Comparison of ENCODE assay signal across 10 cellular contexts in the genomic region with DNA sequence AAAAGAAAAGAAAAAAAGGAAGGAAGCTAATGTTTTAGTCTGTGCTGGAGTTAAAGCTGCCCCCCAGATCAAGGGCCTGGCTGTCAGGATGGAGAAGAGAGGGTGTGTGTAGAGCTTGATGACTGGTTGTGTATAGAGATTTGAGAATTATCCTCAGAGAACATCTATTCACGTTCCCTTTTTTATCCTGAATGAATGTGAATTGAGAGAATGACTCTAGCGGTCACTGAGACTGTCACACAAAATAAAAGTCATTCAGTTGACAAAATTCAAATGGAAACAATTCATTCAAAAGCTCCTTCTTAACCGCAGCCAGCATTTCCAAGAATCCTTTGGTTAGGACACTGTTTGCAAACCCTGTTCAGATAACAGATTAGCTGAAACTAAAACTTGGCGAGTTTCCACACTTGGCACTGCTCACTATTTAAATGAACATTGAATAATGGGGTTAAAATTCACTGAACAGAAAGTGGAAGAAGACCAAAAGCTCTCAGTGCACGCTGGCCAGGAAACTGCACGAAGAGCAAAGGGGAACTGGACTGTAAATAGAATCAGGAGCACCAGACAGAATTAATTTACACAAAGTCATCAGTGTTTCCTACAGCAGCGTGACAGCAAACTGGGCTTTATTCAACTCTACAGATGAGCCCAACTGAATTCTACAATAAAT. TPM values are rescaled to one million over a fixed set of nuclear protein-coding genes. Genes with fewer than 3 reads are reported as not detected.
DNase-seq lines count a peak whose midpoint lies in the region; ATAC-seq, FAIRE-seq and TF ChIP-seq lines count a peak whose summit lies in the region.
"Had no signal": no experiment of that assay in that cellular context is flagged by ENCODE, and none has a peak within 500 bp of the region (broad histone marks: within the 10 kb centered on the region; RNA-seq: fewer than 3 reads in every experiment).

No MANE protein-coding gene starts in this region.

- H3K9ac ChIP-seq in OCI-LY3 (ENCODE audit: low read length), result 0 out of 2 replicates have a peak overlapping the region, but pooled peaks have one; percentile 19

- H3K9me3 ChIP-seq in OCI-LY3 (ENCODE audit: insufficient read depth, low read length) (no peaks in the 10 kb centered on the region), prostate gland (no peaks in the 10 kb centered on the region)

- H3K27ac ChIP-seq in OCI-LY3 (ENCODE audit: low read length) (no peak overlapping the region), prostate gland (no peak overlapping the region)
- H3K27ac ChIP-seq: 22Rv1 had no signal

- no peaks in the 10 kb centered on the region for H3K79me2 ChIP-seq in OCI-LY3 (ENCODE audit: low read length)

- no peak for ATAC-seq in WTC11

- TF ChIP-seq POLR2A in prostate gland (IDR thresholded peaks at IDR 0.05), result no peak

- H2AFZ ChIP-seq in OCI-LY3 (ENCODE audit: low read depth, low read length), result peak overlapping the region; percentile 33

- no peaks in the 10 kb centered on the region for H3K4me1 Mint-ChIP-seq in WTC11

- H3K4me3 ChIP-seq in HFF-Myc (replicated peaks; ENCODE audit: low read depth, low read length), result no peak overlapping the region
- peak overlapping the region; percentile 57 for H3K4me3 ChIP-seq in OCI-LY3 (ENCODE audit: low read length)
- no peak overlapping the region for H3K4me3 ChIP-seq in prostate gland
- H3K4me3 ChIP-seq: skin epidermis had no signal

- H3K27me3 Mint-ChIP-seq in WTC11 (ENCODE audit: low read depth), result peaks cover 65% of the 10 kb centered on the region

- POLR2A ChIA-PET in WTC11 (lab: Charles Lee), result no interaction called here

- H3K27ac Mint-ChIP-seq in WTC11, result no peak overlapping the region

- intact Hi-C loops in prostate gland (cut with DNase I), result no loop called here

- no peaks in the 10 kb centered on the region for H3K36me3 Mint-ChIP-seq in WTC11

- no peaks in the 10 kb centered on the region for H3K36me3 ChIP-seq in OCI-LY3 (replicated peaks; ENCODE audit: low read depth, low read length)
- H3K36me3 ChIP-seq in prostate gland, result no peaks in the 10 kb centered on the region

- CTCF ChIA-PET in WTC11 (lab: Charles Lee), result no interaction called here

- H3K27me3 ChIP-seq in OCI-LY3 (ENCODE audit: low read depth, low read length) (0 out of 2 replicates have a peak, but pooled peaks cover 3% of the 10 kb centered on the region), prostate gland (replicated peaks; ENCODE audit: insufficient read depth) (no peaks in the 10 kb centered on the region)

- H4K20me1 ChIP-seq in OCI-LY3 (ENCODE audit: insufficient read depth, low read length), result no peaks in the 10 kb centered on the region

- FAIRE-seq in endometrium (lab: Jason Lieb, UNC), result peak; percentile 31

- peaks cover 17% of the 10 kb centered on the region for H3K4me1 ChIP-seq in OCI-LY3 (ENCODE audit: low read length)
- H3K4me1 ChIP-seq in prostate gland (replicated peaks), result no peaks in the 10 kb centered on the region

- H3K4me2 ChIP-seq in OCI-LY3 (ENCODE audit: low read length), result peak overlapping the region; percentile 69

- no peak for TF ChIP-seq CTCF in HFF-Myc (IDR thresholded peaks at IDR 0.05; ENCODE audit: low read depth, low read length, missing control alignments)
- TF ChIP-seq CTCF in OCI-LY3 (IDR thresholded peaks at IDR 0.05; ENCODE audit: low read depth, low read length), result no peak
- TF ChIP-seq CTCF in prostate gland (IDR thresholded peaks at IDR 0.05), result no peak
- TF ChIP-seq CTCF in WTC11 (IDR thresholded peaks at IDR 0.05), result no peak

- peak; percentile 33 for DNase-seq in DMS153 treated with DMSO at 0.1 percent for 48 hours (lab: John Stamatoyannopoulos, UW; ENCODE audit: unreplicated experiment)
- DNase-seq in DMS153 (lab: John Stamatoyannopoulos, UW), result no peak
- DNase-seq in HFF-Myc (ENCODE audit: extremely low read depth, low read depth), result peak; percentile 19
- peak; percentile 14 for DNase-seq in prostate gland (ENCODE audit: low spot score)
- DNase-seq in WTC11 (ENCODE audit: low spot score), result no peak
- no peak for DNase-seq in HPDE6-E6E7 (ENCODE audit: extremely low spot score)

- no peaks in the 10 kb centered on the region for H3K9me3 Mint-ChIP-seq in WTC11

- no peak overlapping the region for H3K4me3 Mint-ChIP-seq in WTC11

- 4% methylated on average over 7 of the region's 7 CpGs for WGBS in prostate gland

TF ChIP-seq in WTC11, 78 proteins besides CTCF, POLR2A, EP300 and RAD21:
- TF ChIP-seq, protein P1, sequence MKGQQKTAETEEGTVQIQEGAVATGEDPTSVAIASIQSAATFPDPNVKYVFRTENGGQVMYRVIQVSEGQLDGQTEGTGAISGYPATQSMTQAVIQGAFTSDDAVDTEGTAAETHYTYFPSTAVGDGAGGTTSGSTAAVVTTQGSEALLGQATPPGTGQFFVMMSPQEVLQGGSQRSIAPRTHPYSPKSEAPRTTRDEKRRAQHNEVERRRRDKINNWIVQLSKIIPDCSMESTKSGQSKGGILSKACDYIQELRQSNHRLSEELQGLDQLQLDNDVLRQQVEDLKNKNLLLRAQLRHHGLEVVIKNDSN (CRISPR knock-in tag; IDR thresholded peaks at IDR 0.05), result no peak
- TF ChIP-seq ZNF671 (CRISPR knock-in tag; IDR thresholded peaks at IDR 0.05) (no peak), ZNF232 (CRISPR knock-in tag; IDR thresholded peaks at IDR 0.05) (no peak), CBFB (CRISPR knock-in tag; IDR thresholded peaks at IDR 0.05; ENCODE audit: low read depth) (no peak), JAZF1 (CRISPR knock-in tag; IDR thresholded peaks at IDR 0.05) (no peak), IRF2 (CRISPR knock-in tag; IDR thresholded peaks at IDR 0.05; ENCODE audit: borderline replicate concordance, low read depth) (no peak), SP1 (CRISPR knock-in tag; conservative IDR thresholded peaks at IDR 0.05) (no peak)
- TF ChIP-seq, protein P2, sequence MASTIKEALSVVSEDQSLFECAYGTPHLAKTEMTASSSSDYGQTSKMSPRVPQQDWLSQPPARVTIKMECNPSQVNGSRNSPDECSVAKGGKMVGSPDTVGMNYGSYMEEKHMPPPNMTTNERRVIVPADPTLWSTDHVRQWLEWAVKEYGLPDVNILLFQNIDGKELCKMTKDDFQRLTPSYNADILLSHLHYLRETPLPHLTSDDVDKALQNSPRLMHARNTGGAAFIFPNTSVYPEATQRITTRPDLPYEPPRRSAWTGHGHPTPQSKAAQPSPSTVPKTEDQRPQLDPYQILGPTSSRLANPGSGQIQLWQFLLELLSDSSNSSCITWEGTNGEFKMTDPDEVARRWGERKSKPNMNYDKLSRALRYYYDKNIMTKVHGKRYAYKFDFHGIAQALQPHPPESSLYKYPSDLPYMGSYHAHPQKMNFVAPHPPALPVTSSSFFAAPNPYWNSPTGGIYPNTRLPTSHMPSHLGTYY (CRISPR knock-in tag; IDR thresholded peaks at IDR 0.05), result no peak
- TF ChIP-seq, protein P3, sequence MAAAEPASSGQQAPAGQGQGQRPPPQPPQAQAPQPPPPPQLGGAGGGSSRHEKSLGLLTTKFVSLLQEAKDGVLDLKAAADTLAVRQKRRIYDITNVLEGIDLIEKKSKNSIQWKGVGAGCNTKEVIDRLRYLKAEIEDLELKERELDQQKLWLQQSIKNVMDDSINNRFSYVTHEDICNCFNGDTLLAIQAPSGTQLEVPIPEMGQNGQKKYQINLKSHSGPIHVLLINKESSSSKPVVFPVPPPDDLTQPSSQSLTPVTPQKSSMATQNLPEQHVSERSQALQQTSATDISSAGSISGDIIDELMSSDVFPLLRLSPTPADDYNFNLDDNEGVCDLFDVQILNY (CRISPR knock-in tag; IDR thresholded peaks at IDR 0.05), result no peak
- TF ChIP-seq, protein P4, sequence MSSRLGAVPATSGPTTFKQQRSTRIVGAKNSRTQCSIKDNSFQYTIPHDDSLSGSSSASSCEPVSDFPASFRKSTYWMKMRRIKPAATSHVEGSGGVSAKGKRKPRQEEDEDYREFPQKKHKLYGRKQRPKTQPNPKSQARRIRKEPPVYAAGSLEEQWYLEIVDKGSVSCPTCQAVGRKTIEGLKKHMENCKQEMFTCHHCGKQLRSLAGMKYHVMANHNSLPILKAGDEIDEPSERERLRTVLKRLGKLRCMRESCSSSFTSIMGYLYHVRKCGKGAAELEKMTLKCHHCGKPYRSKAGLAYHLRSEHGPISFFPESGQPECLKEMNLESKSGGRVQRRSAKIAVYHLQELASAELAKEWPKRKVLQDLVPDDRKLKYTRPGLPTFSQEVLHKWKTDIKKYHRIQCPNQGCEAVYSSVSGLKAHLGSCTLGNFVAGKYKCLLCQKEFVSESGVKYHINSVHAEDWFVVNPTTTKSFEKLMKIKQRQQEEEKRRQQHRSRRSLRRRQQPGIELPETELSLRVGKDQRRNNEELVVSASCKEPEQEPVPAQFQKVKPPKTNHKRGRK (CRISPR knock-in tag; IDR thresholded peaks at IDR 0.05; ENCODE audit: borderline replicate concordance), result no peak

RNA-seq across cellular contexts. Expression of a gene that starts 13.6 kb away (rescaled TPM):
- total RNA-seq in prostate gland (10 to 100 TPM; 13.7 to 13.9 TPM), WTC11 (2021) (2.0 to 2.4 TPM (median 2.2 TPM) in 3 replicates)

Comparison
In these comparisons a context has a peak if more than half of its experiments do, and no peak if none do; other contexts are left out.
1. DNase-seq: peak in DMS153 treated with DMSO at 0.1 percent for 48 hours (single experiment), HFF-Myc (single experiment) and prostate gland (single experiment); none in DMS153 (single experiment), WTC11 (single experiment) and HPDE6-E6E7 (single experiment).